In the genomic region with DNA sequence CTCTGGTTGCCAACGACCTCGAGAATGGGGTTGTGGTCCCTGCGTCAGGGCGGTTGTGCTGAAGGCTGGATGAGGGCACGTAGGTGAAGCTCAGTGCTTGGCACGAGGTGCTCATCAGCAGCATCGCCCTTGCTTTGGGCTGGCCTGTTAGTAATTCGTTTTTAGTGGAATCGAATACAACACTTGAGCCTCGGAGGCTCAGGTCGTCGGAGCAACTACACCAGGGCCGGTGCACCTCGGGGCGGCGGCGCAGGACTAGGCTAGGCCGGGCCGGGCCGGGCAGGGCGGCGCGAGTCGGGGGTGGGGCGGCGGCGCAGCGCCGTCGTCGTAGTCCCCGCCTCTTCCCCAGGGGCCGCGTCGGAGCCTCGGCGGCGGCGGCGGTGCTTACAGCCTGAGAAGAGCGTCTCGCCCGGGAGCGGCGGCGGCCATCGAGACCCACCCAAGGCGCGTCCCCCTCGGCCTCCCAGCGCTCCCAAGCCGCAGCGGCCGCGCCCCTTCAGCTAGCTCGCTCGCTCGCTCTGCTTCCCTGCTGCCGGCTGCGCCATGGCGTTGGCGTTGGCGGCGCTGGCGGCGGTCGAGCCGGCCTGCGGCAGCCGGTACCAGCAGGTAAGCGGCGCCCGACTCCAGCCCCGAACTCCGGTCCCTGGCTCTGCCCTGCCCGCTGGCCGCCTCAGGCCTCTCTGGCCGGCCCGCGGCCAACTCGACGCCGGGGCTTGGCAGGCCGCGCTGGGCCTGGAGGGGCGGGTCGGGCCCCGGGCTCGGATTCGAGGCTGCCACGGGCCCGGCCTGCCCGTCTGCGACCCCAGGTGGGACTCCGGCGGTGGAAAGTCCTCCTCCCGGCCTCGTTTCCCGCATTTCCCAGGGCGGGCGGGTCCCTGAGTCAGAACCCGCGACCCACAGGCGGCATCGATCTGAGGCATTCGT, we compare ENCODE assay signal across 8 cellular contexts. TPM values are rescaled to one million over a fixed set of nuclear protein-coding genes. Genes with fewer than 3 reads are reported as not detected.
DNase-seq lines count a peak whose midpoint lies in the region; ATAC-seq and TF ChIP-seq lines count a peak whose summit lies in the region.

A gene with protein sequence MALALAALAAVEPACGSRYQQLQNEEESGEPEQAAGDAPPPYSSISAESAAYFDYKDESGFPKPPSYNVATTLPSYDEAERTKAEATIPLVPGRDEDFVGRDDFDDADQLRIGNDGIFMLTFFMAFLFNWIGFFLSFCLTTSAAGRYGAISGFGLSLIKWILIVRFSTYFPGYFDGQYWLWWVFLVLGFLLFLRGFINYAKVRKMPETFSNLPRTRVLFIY (plus strand): TSS at position 348 of the 924 bp plus-strand sequence. CDS start 196 bp downstream, at position 544.

- no peak; the same call in 1 of the 2 replicates for TF ChIP-seq RAD21 in Ishikawa (IDR thresholded peaks at IDR 0.05; ENCODE audit: low read depth)

- H3K9me3 ChIP-seq in DND-41 (ENCODE audit: insufficient read depth, low read length, severe bottlenecking) (no peaks in the 10 kb centered on the region), stomach (no peaks in the 10 kb centered on the region)

- peaks cover 4% of the 10 kb centered on the region for H3K36me3 Mint-ChIP-seq in neural crest cell (ENCODE audit: low read depth)

- H2AFZ ChIP-seq in DND-41 (ENCODE audit: low read depth, low read length): peak within 1 kb of the TSS; percentile 85

- TF ChIP-seq CTCF in DND-41 (IDR thresholded peaks at IDR 0.05; ENCODE audit: borderline replicate concordance, extremely low read depth, low read length, poor library complexity, severe bottlenecking): peak; percentile 16
- TF ChIP-seq CTCF in fibroblast of villous mesenchyme (IDR thresholded peaks at IDR 0.05; ENCODE audit: insufficient read depth, low read depth, low read length): no peak
- TF ChIP-seq CTCF in neural crest cell (conservative IDR thresholded peaks at IDR 0.05): peak; percentile 14
- peak in 1 of 7 experiments; percentile 12 for TF ChIP-seq CTCF in stomach (IDR thresholded peaks at IDR 0.05)

- intact Hi-C loops in stomach (cut with DNase I; ENCODE audit: low total_unique reads): no loop called here

- H3K79me2 ChIP-seq in DND-41 (ENCODE audit: insufficient read depth, low read length): peaks cover 49% of the 10 kb centered on the region

- peaks cover 27% of the 10 kb centered on the region for H3K4me1 Mint-ChIP-seq in neural crest cell

- peak; percentile 92 for ATAC-seq in DND-41 (ENCODE audit: insufficient read depth, low read depth)
- ATAC-seq in GM21576 (IDR thresholded peaks at IDR 0.05; ENCODE audit: unreplicated experiment): peak; percentile 88

- H3K4me2 ChIP-seq in DND-41 (ENCODE audit: insufficient read depth, low read length): peak within 1 kb of the TSS; percentile 90

- TF ChIP-seq EP300 in Ishikawa (IDR thresholded peaks at IDR 0.05; ENCODE audit: borderline replicate concordance) (no peak), stomach (IDR thresholded peaks at IDR 0.05) (no peak)

- peak in 2 of 4 donors; percentile 24 to 59 for TF ChIP-seq POLR2A in stomach (IDR thresholded peaks at IDR 0.05)

- H3K9me3 Mint-ChIP-seq in neural crest cell: peaks cover 2% of the 10 kb centered on the region

- H3K27me3 Mint-ChIP-seq in neural crest cell (ENCODE audit: low read depth): no peaks in the 10 kb centered on the region

- peak within 1 kb of the TSS; percentile 95 for H3K4me3 Mint-ChIP-seq in neural crest cell

- H3K27ac Mint-ChIP-seq in neural crest cell (ENCODE audit: unreplicated experiment): peak within 1 kb of the TSS; percentile 75

- H3K27ac ChIP-seq in DND-41 (ENCODE audit: low read length) (peak within 1 kb of the TSS; percentile 84), stomach (peak within 1 kb of the TSS; percentile 96 to 100 (median 99))

- peak; percentile 80 for DNase-seq in DND-41
- DNase-seq in SHP77 (lab: John Stamatoyannopoulos, UW): peak; percentile 63 to 82
- peak; percentile 95 for DNase-seq in activated effector memory CD4-positive, alpha-beta T cell treated with anti-CD3 and anti-CD28 coated beads, Interleukin-2, amount 50 U/mL, for 16 hours
- DNase-seq in fibroblast of villous mesenchyme (ENCODE audit: low read depth): peak; percentile 79
- peak; percentile 71 for DNase-seq in neural crest cell (ENCODE audit: low read depth, low spot score)
- DNase-seq in stomach: peak; percentile 89

- H3K4me3 ChIP-seq in DND-41 (ENCODE audit: low read depth in 1 of 2, low read length in 2 of 2) (peak within 1 kb of the TSS; percentile 59 to 75), fibroblast of villous mesenchyme (ENCODE audit: low read depth, low read length) (peak within 1 kb of the TSS; percentile 85), stomach (peak within 1 kb of the TSS; percentile 57 to 90 (median 82))

- H3K9ac ChIP-seq in DND-41 (ENCODE audit: low read depth, low read length): peak within 1 kb of the TSS; percentile 93

- H3K36me3 ChIP-seq in DND-41 (ENCODE audit: insufficient read depth, low read length) (peaks cover 4% of the 10 kb centered on the region), stomach (no peaks in the 10 kb centered on the region)

- peaks cover 23% of the 10 kb centered on the region; the same call in 1 of the 2 replicates for H4K20me1 ChIP-seq in DND-41 (ENCODE audit: insufficient read depth, low read length)

- peaks cover 36% of the 10 kb centered on the region for H3K4me1 ChIP-seq in DND-41 (ENCODE audit: insufficient read depth, low read length)
- peaks cover 14 to 39% (median 27%) of the 10 kb centered on the region in 4 donors for H3K4me1 ChIP-seq in stomach

- WGBS in stomach, 5 donors: 1 to 3% (median 2%) methylated on average over 23 to 106 of the region's 106 CpGs

- H3K27me3 ChIP-seq in DND-41 (ENCODE audit: insufficient read depth, low read length, poor library complexity): no peaks in the 10 kb centered on the region
- no peaks in the 10 kb centered on the region for H3K27me3 ChIP-seq in stomach

TF ChIP-seq in Ishikawa, 13 proteins besides CTCF, POLR2A, EP300 and RAD21:
- TF ChIP-seq FOXM1 (IDR thresholded peaks at IDR 0.05; ENCODE audit: borderline replicate concordance, low read depth) (no peak), TEAD4 (IDR thresholded peaks at IDR 0.05) (no peak), YY1 (IDR thresholded peaks at IDR 0.05; ENCODE audit: low read depth) (peak; percentile 79), TCF12 (IDR thresholded peaks at IDR 0.05; ENCODE audit: low read depth) (peak; percentile 27; the same call in 1 of the 2 replicates), ZBTB7A (IDR thresholded peaks at IDR 0.05; ENCODE audit: low read depth) (0 out of 2 replicates have a peak, but pooled peaks have one; percentile 42), NFIC (IDR thresholded peaks at IDR 0.05) (no peak), TAF1 (IDR thresholded peaks at IDR 0.05; ENCODE audit: low read depth) (peak; percentile 54), EGR1 (IDR thresholded peaks at IDR 0.05) (peak; percentile 30; the same call in 1 of the 2 replicates)
- TF ChIP-seq, protein P1, sequence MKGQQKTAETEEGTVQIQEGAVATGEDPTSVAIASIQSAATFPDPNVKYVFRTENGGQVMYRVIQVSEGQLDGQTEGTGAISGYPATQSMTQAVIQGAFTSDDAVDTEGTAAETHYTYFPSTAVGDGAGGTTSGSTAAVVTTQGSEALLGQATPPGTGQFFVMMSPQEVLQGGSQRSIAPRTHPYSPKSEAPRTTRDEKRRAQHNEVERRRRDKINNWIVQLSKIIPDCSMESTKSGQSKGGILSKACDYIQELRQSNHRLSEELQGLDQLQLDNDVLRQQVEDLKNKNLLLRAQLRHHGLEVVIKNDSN (IDR thresholded peaks at IDR 0.05): no peak
- TF ChIP-seq, protein P2, sequence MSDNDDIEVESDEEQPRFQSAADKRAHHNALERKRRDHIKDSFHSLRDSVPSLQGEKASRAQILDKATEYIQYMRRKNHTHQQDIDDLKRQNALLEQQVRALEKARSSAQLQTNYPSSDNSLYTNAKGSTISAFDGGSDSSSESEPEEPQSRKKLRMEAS (IDR thresholded peaks at IDR 0.05): peak; percentile 73
- TF ChIP-seq, protein P3, sequence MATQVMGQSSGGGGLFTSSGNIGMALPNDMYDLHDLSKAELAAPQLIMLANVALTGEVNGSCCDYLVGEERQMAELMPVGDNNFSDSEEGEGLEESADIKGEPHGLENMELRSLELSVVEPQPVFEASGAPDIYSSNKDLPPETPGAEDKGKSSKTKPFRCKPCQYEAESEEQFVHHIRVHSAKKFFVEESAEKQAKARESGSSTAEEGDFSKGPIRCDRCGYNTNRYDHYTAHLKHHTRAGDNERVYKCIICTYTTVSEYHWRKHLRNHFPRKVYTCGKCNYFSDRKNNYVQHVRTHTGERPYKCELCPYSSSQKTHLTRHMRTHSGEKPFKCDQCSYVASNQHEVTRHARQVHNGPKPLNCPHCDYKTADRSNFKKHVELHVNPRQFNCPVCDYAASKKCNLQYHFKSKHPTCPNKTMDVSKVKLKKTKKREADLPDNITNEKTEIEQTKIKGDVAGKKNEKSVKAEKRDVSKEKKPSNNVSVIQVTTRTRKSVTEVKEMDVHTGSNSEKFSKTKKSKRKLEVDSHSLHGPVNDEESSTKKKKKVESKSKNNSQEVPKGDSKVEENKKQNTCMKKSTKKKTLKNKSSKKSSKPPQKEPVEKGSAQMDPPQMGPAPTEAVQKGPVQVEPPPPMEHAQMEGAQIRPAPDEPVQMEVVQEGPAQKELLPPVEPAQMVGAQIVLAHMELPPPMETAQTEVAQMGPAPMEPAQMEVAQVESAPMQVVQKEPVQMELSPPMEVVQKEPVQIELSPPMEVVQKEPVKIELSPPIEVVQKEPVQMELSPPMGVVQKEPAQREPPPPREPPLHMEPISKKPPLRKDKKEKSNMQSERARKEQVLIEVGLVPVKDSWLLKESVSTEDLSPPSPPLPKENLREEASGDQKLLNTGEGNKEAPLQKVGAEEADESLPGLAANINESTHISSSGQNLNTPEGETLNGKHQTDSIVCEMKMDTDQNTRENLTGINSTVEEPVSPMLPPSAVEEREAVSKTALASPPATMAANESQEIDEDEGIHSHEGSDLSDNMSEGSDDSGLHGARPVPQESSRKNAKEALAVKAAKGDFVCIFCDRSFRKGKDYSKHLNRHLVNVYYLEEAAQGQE (IDR thresholded peaks at IDR 0.05; ENCODE audit: low read depth): no peak

RNA-seq across cellular contexts. Expression of the gene that starts here (rescaled TPM):
- total RNA-seq in fibroblast of villous mesenchyme: 92.0 and 124 TPM in 2 replicates
- 43.4 and 43.6 TPM in 2 replicates for total RNA-seq in neural crest cell
- total RNA-seq in stomach: 100 to 1,000 TPM in 2 of 5 donors, 10 to 100 TPM in 3; 24.5 to 123 (median 42.6) TPM
- polyA plus RNA-seq in stomach: 10 to 100 TPM; 20.2 to 27.8 (median 25.3) TPM

Comparison
In these comparisons a context has a peak if more than half of its experiments do, and no peak if none do; other contexts are left out.
1. Peak in every context shown above with its lines: DNase-seq, ATAC-seq, H3K4me3 ChIP-seq and H3K27ac ChIP-seq.